Comparison of ENCODE assay signal across 40 cellular contexts in genomic region chr7:29184599-29184998, GRCh38. TPM values are rescaled to one million over a fixed set of nuclear protein-coding genes. Genes with fewer than 3 reads are reported as not detected.
"Had no signal": no experiment of that assay in that cellular context is flagged by ENCODE, and none has a peak within 500 bp of the region (broad histone marks: within the 10 kb centered on the region; RNA-seq: fewer than 3 reads in every experiment).

No MANE protein-coding gene starts in this region.

- ATAC-seq: activated naive CD4-positive, alpha-beta T cell treated with anti-CD3 and anti-CD28 coated beads, Interleukin-2, amount 50 U/mL, for 72 hours; activated naive CD8-positive, alpha-beta T cell treated with anti-CD3 and anti-CD28 coated beads, Interleukin-2, amount 50 U/mL, for 24 hours; activated T-cell treated with anti-CD3 and anti-CD28 coated beads, Interleukin-2, amount 50 U/mL, for 4 hours; activated T-cell treated with anti-CD3 and anti-CD28 coated beads, Interleukin-2, amount 50 U/mL, for 72 hours; activated T-helper 17 cell treated with anti-CD3 and anti-CD28 coated beads, Interleukin-2, amount 50 U/mL, for 72 hours; body of pancreas had no signal

- H3K9me3 Mint-ChIP-seq: activated naive CD4-positive, alpha-beta T cell treated with anti-CD3 and anti-CD28 coated beads, Interleukin-2, amount 10 ng/mL, durations not matched to agents 7 days and 5 days; activated naive CD4-positive, alpha-beta T cell treated with anti-CD3 and anti-CD28 coated beads, Interleukin-2, amount 50 U/mL, for 24 hours; activated naive CD4-positive, alpha-beta T cell treated with anti-CD3 and anti-CD28 coated beads, Interleukin-2, amount 50 U/mL, for 72 hours; activated naive CD8-positive, alpha-beta T cell treated with anti-CD3 and anti-CD28 coated beads for 36 hours; activated naive CD8-positive, alpha-beta T cell treated with anti-CD3 and anti-CD28 coated beads, Interleukin-2, amount 10 ng/mL, durations not matched to agents 7 days and 5 days; activated naive CD8-positive, alpha-beta T cell treated with anti-CD3 and anti-CD28 coated beads, Interleukin-2, amount 50 U/mL, for 24 hours; activated T-cell treated with anti-CD3 and anti-CD28 coated beads, Interleukin-2, amount 50 U/mL, for 24 hours; activated T-cell treated with anti-CD3 and anti-CD28 coated beads, Interleukin-2, amount 50 U/mL, for 4 hours; activated T-cell treated with anti-CD3 and anti-CD28 coated beads, Interleukin-2, amount 50 U/mL, for 72 hours; activated T-helper 1 cell treated with anti-CD3 and anti-CD28 coated beads, Interleukin-12 subunit alpha, Interleukin-12 subunit beta, Interleukin-2, Interleukin-4 antibody, amounts not matched to agents 30 ng/mL and 10 ng/mL and 1 ng/mL, durations not matched to agents 14 hours and 24 hours and 36 hours; activated T-helper 17 cell treated with anti-CD3 and anti-CD28 coated beads, Interleukin-2, amount 50 U/mL, for 72 hours; activated T-helper 2 cell treated with anti-CD3 and anti-CD28 coated beads, Interferon-gamma antibody, Interleukin-2, Interleukin-4, amounts not matched to agents 10 μg/mL and 5 μg/mL and 100 μg/mL, durations not matched to agents 14 hours and 24 hours and 36 hours; central memory CD8-positive, alpha-beta T cell had no signal

- H3K4me1 ChIP-seq: adrenal gland, ascending aorta, breast epithelium had no signal

- H3K27ac ChIP-seq: adrenal gland, ascending aorta, body of pancreas, brain microvascular endothelial cell, breast epithelium, cardiac muscle cell had no signal

- FAIRE-seq: astrocyte, bronchial epithelial cell had no signal

- DNase-seq: activated effector memory CD4-positive, alpha-beta T cell treated with anti-CD3 and anti-CD28 coated beads, Interleukin-2, amount 50 U/mL, for 16 hours; activated effector memory CD4-positive, alpha-beta T cell treated with Interleukin-2 at 50 U/mL for 16 hours; activated gamma-delta T cell; activated gamma-delta T cell treated with Interleukin-2 at 50 U/mL for 16 hours; activated naive CD4-positive, alpha-beta T cell; activated naive CD4-positive, alpha-beta T cell treated with anti-CD3 and anti-CD28 coated beads for 36 hours; activated naive CD4-positive, alpha-beta T cell treated with anti-CD3 and anti-CD28 coated beads, Interleukin-2, amount 10 ng/mL, durations not matched to agents 7 days and 5 days; activated naive CD4-positive, alpha-beta T cell treated with anti-CD3 and anti-CD28 coated beads, Interleukin-2, amount 50 U/mL, for 16 hours; activated naive CD4-positive, alpha-beta T cell treated with Interleukin-2 at 50 U/mL for 16 hours; activated naive CD8-positive, alpha-beta T cell treated with anti-CD3 and anti-CD28 coated beads for 36 hours; activated naive CD8-positive, alpha-beta T cell treated with anti-CD3 and anti-CD28 coated beads, Interleukin-2, amount 10 ng/mL, durations not matched to agents 7 days and 5 days; activated naive CD8-positive, alpha-beta T cell treated with anti-CD3 and anti-CD28 coated beads, Interleukin-2, amount 50 U/mL, for 24 hours; activated T-cell treated with anti-CD3 and anti-CD28 coated beads, Interleukin-2, amount 50 U/mL, for 1 hour; activated T-cell treated with anti-CD3 and anti-CD28 coated beads, Interleukin-2, amount 50 U/mL, for 24 hours; activated T-cell treated with anti-CD3 and anti-CD28 coated beads, Interleukin-2, amount 50 U/mL, for 4 hours; activated T-cell treated with anti-CD3 and anti-CD28 coated beads, Interleukin-2, amount 50 U/mL, for 48 hours; activated T-cell treated with anti-CD3 and anti-CD28 coated beads, Interleukin-2, amount 50 U/mL, for 72 hours; adrenal gland; amniotic stem cell; amygdala; anterior cingulate cortex; aorta; body of pancreas; brain microvascular endothelial cell; caudate nucleus; central memory CD4-positive, alpha-beta T cell; cerebellar nuclear complex had no signal

- H3K4me3 Mint-ChIP-seq: activated naive CD4-positive, alpha-beta T cell treated with anti-CD3 and anti-CD28 coated beads for 36 hours; activated naive CD4-positive, alpha-beta T cell treated with anti-CD3 and anti-CD28 coated beads, Interleukin-2, amount 10 ng/mL, durations not matched to agents 7 days and 5 days; activated naive CD4-positive, alpha-beta T cell treated with anti-CD3 and anti-CD28 coated beads, Interleukin-2, amount 50 U/mL, for 24 hours; activated naive CD8-positive, alpha-beta T cell; activated naive CD8-positive, alpha-beta T cell treated with anti-CD3 and anti-CD28 coated beads for 36 hours; activated naive CD8-positive, alpha-beta T cell treated with anti-CD3 and anti-CD28 coated beads, Interleukin-2, amount 10 ng/mL, durations not matched to agents 7 days and 5 days; activated naive CD8-positive, alpha-beta T cell treated with anti-CD3 and anti-CD28 coated beads, Interleukin-2, amount 50 U/mL, for 24 hours; activated T-cell treated with anti-CD3 and anti-CD28 coated beads, Interleukin-2, amount 50 U/mL, for 24 hours; activated T-cell treated with anti-CD3 and anti-CD28 coated beads, Interleukin-2, amount 50 U/mL, for 4 hours; activated T-cell treated with anti-CD3 and anti-CD28 coated beads, Interleukin-2, amount 50 U/mL, for 72 hours; activated T-helper 1 cell treated with anti-CD3 and anti-CD28 coated beads, Interleukin-12 subunit alpha, Interleukin-12 subunit beta, Interleukin-2, Interleukin-4 antibody, amounts not matched to agents 30 ng/mL and 10 ng/mL and 1 ng/mL, durations not matched to agents 14 hours and 24 hours and 36 hours; activated T-helper 17 cell treated with anti-CD3 and anti-CD28 coated beads, Interleukin-2, amount 50 U/mL, for 72 hours; brain; central memory CD8-positive, alpha-beta T cell had no signal

- H3K36me3 Mint-ChIP-seq: activated naive CD4-positive, alpha-beta T cell treated with anti-CD3 and anti-CD28 coated beads, Interleukin-2, amount 10 ng/mL, durations not matched to agents 7 days and 5 days; activated naive CD4-positive, alpha-beta T cell treated with anti-CD3 and anti-CD28 coated beads, Interleukin-2, amount 50 U/mL, for 24 hours; activated naive CD4-positive, alpha-beta T cell treated with anti-CD3 and anti-CD28 coated beads, Interleukin-2, amount 50 U/mL, for 72 hours; activated naive CD8-positive, alpha-beta T cell; activated naive CD8-positive, alpha-beta T cell treated with anti-CD3 and anti-CD28 coated beads for 36 hours; activated naive CD8-positive, alpha-beta T cell treated with anti-CD3 and anti-CD28 coated beads, Interleukin-2, amount 10 ng/mL, durations not matched to agents 7 days and 5 days; brain had no signal

- H3K4me1 Mint-ChIP-seq: activated naive CD4-positive, alpha-beta T cell treated with anti-CD3 and anti-CD28 coated beads, Interleukin-2, amount 10 ng/mL, durations not matched to agents 7 days and 5 days; activated naive CD4-positive, alpha-beta T cell treated with anti-CD3 and anti-CD28 coated beads, Interleukin-2, amount 50 U/mL, for 24 hours; activated naive CD8-positive, alpha-beta T cell treated with anti-CD3 and anti-CD28 coated beads, Interleukin-2, amount 10 ng/mL, durations not matched to agents 7 days and 5 days; activated naive CD8-positive, alpha-beta T cell treated with anti-CD3 and anti-CD28 coated beads, Interleukin-2, amount 50 U/mL, for 24 hours; activated T-helper 17 cell treated with anti-CD3 and anti-CD28 coated beads, Interleukin-2, amount 50 U/mL, for 72 hours had no signal

- H3K27ac Mint-ChIP-seq: activated naive CD4-positive, alpha-beta T cell treated with anti-CD3 and anti-CD28 coated beads for 36 hours; activated naive CD4-positive, alpha-beta T cell treated with anti-CD3 and anti-CD28 coated beads, Interleukin-2, amount 10 ng/mL, durations not matched to agents 7 days and 5 days; activated naive CD4-positive, alpha-beta T cell treated with anti-CD3 and anti-CD28 coated beads, Interleukin-2, amount 50 U/mL, for 24 hours; activated naive CD4-positive, alpha-beta T cell treated with anti-CD3 and anti-CD28 coated beads, Interleukin-2, amount 50 U/mL, for 72 hours; activated naive CD8-positive, alpha-beta T cell; activated naive CD8-positive, alpha-beta T cell treated with anti-CD3 and anti-CD28 coated beads for 36 hours; activated naive CD8-positive, alpha-beta T cell treated with anti-CD3 and anti-CD28 coated beads, Interleukin-2, amount 10 ng/mL, durations not matched to agents 7 days and 5 days; activated naive CD8-positive, alpha-beta T cell treated with anti-CD3 and anti-CD28 coated beads, Interleukin-2, amount 50 U/mL, for 24 hours; activated T-cell treated with anti-CD3 and anti-CD28 coated beads, Interleukin-2, amount 50 U/mL, for 24 hours; activated T-cell treated with anti-CD3 and anti-CD28 coated beads, Interleukin-2, amount 50 U/mL, for 72 hours; activated T-helper 1 cell treated with anti-CD3 and anti-CD28 coated beads, Interleukin-12 subunit alpha, Interleukin-12 subunit beta, Interleukin-2, Interleukin-4 antibody, amounts not matched to agents 30 ng/mL and 10 ng/mL and 1 ng/mL, durations not matched to agents 14 hours and 24 hours and 36 hours; activated T-helper 17 cell treated with anti-CD3 and anti-CD28 coated beads, Interleukin-2, amount 50 U/mL, for 72 hours; activated T-helper 2 cell treated with anti-CD3 and anti-CD28 coated beads, Interferon-gamma antibody, Interleukin-2, Interleukin-4, amounts not matched to agents 10 μg/mL and 5 μg/mL and 100 μg/mL, durations not matched to agents 14 hours and 24 hours and 36 hours; brain had no signal

- H3K9me3 ChIP-seq: ascending aorta, body of pancreas, breast epithelium had no signal

- H3K36me3 ChIP-seq: adrenal gland, ascending aorta, brain microvascular endothelial cell, breast epithelium, cardiac muscle cell had no signal

- H3K4me3 ChIP-seq: adrenal gland, ascending aorta, body of pancreas, breast epithelium, cardiac muscle cell had no signal

- H3K27me3 ChIP-seq: adrenal gland, ascending aorta, body of pancreas, brain microvascular endothelial cell, cardiac muscle cell had no signal

RNA-seq across cellular contexts. Expression of gene CHN2, which starts 10.0 kb away (rescaled TPM):
- total RNA-seq: activated naive CD4-positive, alpha-beta T cell treated with anti-CD3 and anti-CD28 coated beads for 36 hours; activated T-helper 1 cell treated with anti-CD3 and anti-CD28 coated beads, Interleukin-12 subunit alpha, Interleukin-12 subunit beta, Interleukin-2, Interleukin-4 antibody, amounts not matched to agents 30 ng/mL and 10 ng/mL and 1 ng/mL, durations not matched to agents 14 hours and 24 hours and 36 hours had no signal

RNA-seq across cellular contexts. Expression of gene CPVL, which starts 38.3 kb away (rescaled TPM):
- total RNA-seq: activated naive CD4-positive, alpha-beta T cell treated with anti-CD3 and anti-CD28 coated beads for 36 hours; activated naive CD4-positive, alpha-beta T cell treated with anti-CD3 and anti-CD28 coated beads, Interleukin-2, amount 50 U/mL, for 72 hours; activated naive CD8-positive, alpha-beta T cell treated with anti-CD3 and anti-CD28 coated beads for 36 hours; activated T-helper 1 cell treated with anti-CD3 and anti-CD28 coated beads, Interleukin-12 subunit alpha, Interleukin-12 subunit beta, Interleukin-2, Interleukin-4 antibody, amounts not matched to agents 30 ng/mL and 10 ng/mL and 1 ng/mL, durations not matched to agents 14 hours and 24 hours and 36 hours; activated T-helper 2 cell treated with anti-CD3 and anti-CD28 coated beads, Interferon-gamma antibody, Interleukin-2, Interleukin-4, amounts not matched to agents 10 μg/mL and 5 μg/mL and 100 μg/mL, durations not matched to agents 14 hours and 24 hours and 36 hours; bronchial epithelial cell had no signal
